ENCODE assay signal across 8 cellular contexts in the genomic region with DNA sequence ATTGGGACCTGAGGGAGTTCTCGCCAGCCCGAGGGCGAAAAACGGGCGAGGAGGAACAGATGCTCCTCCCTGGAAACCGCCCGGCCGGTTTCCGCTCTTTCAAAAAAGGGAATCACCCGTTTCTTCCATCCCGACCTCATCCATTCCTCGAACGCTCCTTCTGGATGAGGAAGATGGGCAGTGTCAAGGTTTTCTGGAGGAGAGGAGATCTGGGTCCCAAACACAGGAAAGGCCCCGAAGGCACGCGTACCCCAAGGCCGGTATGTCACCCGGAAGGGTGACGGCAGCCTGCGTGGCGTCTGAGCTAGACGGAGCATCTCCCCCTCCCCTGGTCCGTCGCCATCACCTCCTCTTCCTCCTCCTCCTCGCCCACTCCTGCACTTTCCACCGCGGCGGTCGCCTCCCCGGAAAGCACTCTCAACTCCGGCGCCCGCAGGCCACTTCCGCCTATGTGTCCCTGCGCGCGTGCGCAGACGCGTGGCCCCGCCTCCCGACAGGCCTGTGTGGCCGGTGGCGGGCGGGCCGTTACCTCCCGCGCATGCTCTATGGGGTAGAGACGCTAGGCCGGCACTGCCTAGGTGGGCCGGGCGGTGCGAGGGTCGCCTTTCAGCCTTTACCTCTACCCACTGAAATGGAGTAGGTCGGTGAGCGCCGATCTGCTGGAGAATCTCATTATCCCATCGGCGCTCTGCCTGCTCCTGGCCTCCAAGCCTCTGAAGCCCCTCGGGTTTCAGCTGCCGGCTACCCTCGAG. TPM values are rescaled to one million over a fixed set of nuclear protein-coding genes. Genes with fewer than 3 reads are reported as not detected.
A peak's percentile ranks its signal among the peaks of the same experiment; 100 is the strongest.
DNase-seq lines count a peak whose midpoint lies in the region; ATAC-seq and TF ChIP-seq lines count a peak whose summit lies in the region.

A gene (minus strand): TSS at position 453 of the 752 bp plus-strand sequence.

- DNase-seq in DMS153 (lab: John Stamatoyannopoulos, UW) (peak; percentile 72), OCI-M2 (lab: John Stamatoyannopoulos, UW; ENCODE audit: unreplicated experiment) (peak; percentile 68), activated T-cell treated with anti-CD3 and anti-CD28 coated beads for 48 hours (ENCODE audit: low read depth) (peak; percentile 98), epithelial cell of prostate (ENCODE audit: low read depth, low spot score) (peak; percentile 29), mucosa of descending colon (peak; percentile 97 to 99 (median 98))
- DNase-seq in stimulated activated CD8-positive, alpha-beta memory T cell treated with anti-CD3 and anti-CD28 coated beads, Interleukin-4, amount 100 ng/mL, for 1 hour (ENCODE audit: low read depth in 2 of 2, low spot score in 1 of 2), result peak; percentile 93 to 94

- no peaks in the 10 kb centered on the region for H3K36me3 ChIP-seq in mucosa of descending colon (ENCODE audit: low read depth)

- no peaks in the 10 kb centered on the region for H3K9me3 ChIP-seq in mucosa of descending colon

- peak within 1 kb of the TSS; percentile 64 for H3K4me3 ChIP-seq in mucosa of descending colon

- intact Hi-C loops in mucosa of descending colon (cut with DNase I, micrococcal nuclease), result no loop called here

- ATAC-seq in GM21619 (IDR thresholded peaks at IDR 0.05; ENCODE audit: unreplicated experiment) (peak; percentile 97), mucosa of descending colon (peak; percentile 100)

- peaks cover 21% of the 10 kb centered on the region for H3K4me1 ChIP-seq in mucosa of descending colon (ENCODE audit: low read depth)

- TF ChIP-seq CTCF in mucosa of descending colon (IDR thresholded peaks at IDR 0.05), result no peak

- no peak for TF ChIP-seq EP300 in Ishikawa (IDR thresholded peaks at IDR 0.05; ENCODE audit: borderline replicate concordance)

- no peak for TF ChIP-seq RAD21 in Ishikawa (IDR thresholded peaks at IDR 0.05; ENCODE audit: low read depth)

- peak within 1 kb of the TSS; percentile 78 for H3K27ac ChIP-seq in epithelial cell of prostate

TF ChIP-seq in Ishikawa, 13 proteins besides CTCF, POLR2A, EP300 and RAD21:
- TF ChIP-seq, protein P1, sequence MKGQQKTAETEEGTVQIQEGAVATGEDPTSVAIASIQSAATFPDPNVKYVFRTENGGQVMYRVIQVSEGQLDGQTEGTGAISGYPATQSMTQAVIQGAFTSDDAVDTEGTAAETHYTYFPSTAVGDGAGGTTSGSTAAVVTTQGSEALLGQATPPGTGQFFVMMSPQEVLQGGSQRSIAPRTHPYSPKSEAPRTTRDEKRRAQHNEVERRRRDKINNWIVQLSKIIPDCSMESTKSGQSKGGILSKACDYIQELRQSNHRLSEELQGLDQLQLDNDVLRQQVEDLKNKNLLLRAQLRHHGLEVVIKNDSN (IDR thresholded peaks at IDR 0.05), result no peak
- TF ChIP-seq TCF12 (IDR thresholded peaks at IDR 0.05; ENCODE audit: low read depth), result no peak
- TF ChIP-seq, protein P2, sequence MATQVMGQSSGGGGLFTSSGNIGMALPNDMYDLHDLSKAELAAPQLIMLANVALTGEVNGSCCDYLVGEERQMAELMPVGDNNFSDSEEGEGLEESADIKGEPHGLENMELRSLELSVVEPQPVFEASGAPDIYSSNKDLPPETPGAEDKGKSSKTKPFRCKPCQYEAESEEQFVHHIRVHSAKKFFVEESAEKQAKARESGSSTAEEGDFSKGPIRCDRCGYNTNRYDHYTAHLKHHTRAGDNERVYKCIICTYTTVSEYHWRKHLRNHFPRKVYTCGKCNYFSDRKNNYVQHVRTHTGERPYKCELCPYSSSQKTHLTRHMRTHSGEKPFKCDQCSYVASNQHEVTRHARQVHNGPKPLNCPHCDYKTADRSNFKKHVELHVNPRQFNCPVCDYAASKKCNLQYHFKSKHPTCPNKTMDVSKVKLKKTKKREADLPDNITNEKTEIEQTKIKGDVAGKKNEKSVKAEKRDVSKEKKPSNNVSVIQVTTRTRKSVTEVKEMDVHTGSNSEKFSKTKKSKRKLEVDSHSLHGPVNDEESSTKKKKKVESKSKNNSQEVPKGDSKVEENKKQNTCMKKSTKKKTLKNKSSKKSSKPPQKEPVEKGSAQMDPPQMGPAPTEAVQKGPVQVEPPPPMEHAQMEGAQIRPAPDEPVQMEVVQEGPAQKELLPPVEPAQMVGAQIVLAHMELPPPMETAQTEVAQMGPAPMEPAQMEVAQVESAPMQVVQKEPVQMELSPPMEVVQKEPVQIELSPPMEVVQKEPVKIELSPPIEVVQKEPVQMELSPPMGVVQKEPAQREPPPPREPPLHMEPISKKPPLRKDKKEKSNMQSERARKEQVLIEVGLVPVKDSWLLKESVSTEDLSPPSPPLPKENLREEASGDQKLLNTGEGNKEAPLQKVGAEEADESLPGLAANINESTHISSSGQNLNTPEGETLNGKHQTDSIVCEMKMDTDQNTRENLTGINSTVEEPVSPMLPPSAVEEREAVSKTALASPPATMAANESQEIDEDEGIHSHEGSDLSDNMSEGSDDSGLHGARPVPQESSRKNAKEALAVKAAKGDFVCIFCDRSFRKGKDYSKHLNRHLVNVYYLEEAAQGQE (IDR thresholded peaks at IDR 0.05; ENCODE audit: low read depth), result no peak
- no peak for TF ChIP-seq NFIC (IDR thresholded peaks at IDR 0.05)
- no peak for TF ChIP-seq EGR1 (IDR thresholded peaks at IDR 0.05)
- no peak for TF ChIP-seq ZBTB7A (IDR thresholded peaks at IDR 0.05; ENCODE audit: low read depth)
- TF ChIP-seq YY1 (IDR thresholded peaks at IDR 0.05; ENCODE audit: low read depth), result 0 out of 2 replicates have a peak, but pooled peaks have one; percentile 42
- TF ChIP-seq TAF1 (IDR thresholded peaks at IDR 0.05; ENCODE audit: low read depth), result peak; percentile 83
- no peak for TF ChIP-seq CREB1 (IDR thresholded peaks at IDR 0.05; ENCODE audit: low read depth)
- TF ChIP-seq TEAD4 (IDR thresholded peaks at IDR 0.05), result peak; percentile 6; the same call in 1 of the 2 replicates
- TF ChIP-seq, protein P3, sequence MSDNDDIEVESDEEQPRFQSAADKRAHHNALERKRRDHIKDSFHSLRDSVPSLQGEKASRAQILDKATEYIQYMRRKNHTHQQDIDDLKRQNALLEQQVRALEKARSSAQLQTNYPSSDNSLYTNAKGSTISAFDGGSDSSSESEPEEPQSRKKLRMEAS (IDR thresholded peaks at IDR 0.05), result peak; percentile 84
- no peak for TF ChIP-seq FOXM1 (IDR thresholded peaks at IDR 0.05; ENCODE audit: borderline replicate concordance, low read depth)
- no peak for TF ChIP-seq CEBPB (IDR thresholded peaks at IDR 0.05)

RNA-seq across cellular contexts. Expression of the gene that starts here (rescaled TPM):
- total RNA-seq in mucosa of descending colon, result 10 to 100 TPM; 31.8 to 48.2 (median 38.7) TPM

Comparison
In these comparisons a context has a peak if more than half of its experiments do, and no peak if none do; other contexts are left out.
1. Peak in every context shown above with its lines: DNase-seq, ATAC-seq, H3K4me3 ChIP-seq and H3K27ac ChIP-seq.
2. DNase-seq: peak in every context shown above with its lines; median percentile 98 in activated T-cell treated with anti-CD3 and anti-CD28 coated beads for 48 hours; 98 in mucosa of descending colon; 94 in stimulated activated CD8-positive, alpha-beta memory T cell treated with anti-CD3 and anti-CD28 coated beads, Interleukin-4, amount 100 ng/mL, for 1 hour; 72 in DMS153; 68 in OCI-M2; 29 in epithelial cell of prostate.